Comparison of ENCODE assay signal across 7 cellular contexts in the genomic region with DNA sequence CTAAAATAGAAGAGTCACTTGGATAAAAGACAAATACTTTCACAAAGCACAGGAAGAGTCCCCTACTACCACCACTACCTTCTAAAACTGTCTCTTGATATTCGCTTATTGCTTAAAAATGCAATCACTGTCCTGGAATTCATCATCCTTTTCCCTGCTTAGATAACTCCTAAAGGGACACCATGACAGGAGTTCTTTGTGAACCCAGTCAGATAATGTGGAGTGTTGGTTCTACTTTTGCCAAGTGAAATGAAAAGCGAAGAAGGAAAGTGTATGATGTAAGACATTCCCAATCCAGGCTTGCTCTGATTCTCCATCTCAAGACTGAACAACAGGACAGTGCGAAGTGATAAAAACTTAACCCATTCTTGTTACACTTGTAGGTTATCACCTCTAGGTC.
"Had no signal": no experiment of that assay in that cellular context is flagged by ENCODE, and none has a peak within 500 bp of the region (broad histone marks: within the 10 kb centered on the region; RNA-seq: fewer than 3 reads in every experiment).

No MANE protein-coding gene starts in this region.

- DNase-seq: GOT3, H9, HCEC 1CT, IMR-90 had no signal

- FAIRE-seq: H54, HTR-8/SVneo, K562 had no signal

- H3K4me3 Mint-ChIP-seq: H9 had no signal

- H3K27ac Mint-ChIP-seq: H9 had no signal

- H3K4me1 Mint-ChIP-seq: H9 had no signal

- H3K4me3 ChIP-seq: K562 had no signal

- H3K9me3 Mint-ChIP-seq: H9 had no signal

- ATAC-seq: K562 had no signal
